ENCODE assay signal across 1 cellular context in the genomic region with DNA sequence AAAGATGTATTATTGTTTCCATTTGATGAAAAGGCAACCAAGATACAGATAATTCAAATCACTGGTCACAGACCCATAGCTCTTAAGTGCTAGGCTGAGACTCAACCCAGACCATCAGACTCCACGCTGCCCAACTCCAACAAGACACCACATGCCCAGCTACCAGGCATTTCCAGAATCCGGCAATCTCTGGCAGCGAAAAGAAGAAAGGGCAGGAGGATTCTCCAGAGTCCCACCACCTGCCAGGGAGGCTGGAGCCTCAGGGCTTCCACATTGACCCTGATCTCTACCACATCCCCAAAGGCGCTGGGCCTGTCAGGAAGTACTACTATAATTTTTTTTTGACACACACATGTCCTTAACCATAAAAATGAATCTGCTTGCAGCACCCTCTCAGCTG.
TF ChIP-seq lines count a peak whose summit lies in the region.

No MANE protein-coding gene starts in this region.

TF ChIP-seq in HepG2, 621 proteins besides CTCF, POLR2A, EP300 and RAD21 (continued from another document):
- TF ChIP-seq KAT8 (CRISPR knock-in tag; IDR thresholded peaks at IDR 0.05) (no peak), YEATS4 (CRISPR knock-in tag; IDR thresholded peaks at IDR 0.05; ENCODE audit: borderline replicate concordance) (no peak), ZBTB8A (CRISPR knock-in tag; IDR thresholded peaks at IDR 0.05; ENCODE audit: borderline replicate concordance, low read depth) (no peak), RBFOX2 (IDR thresholded peaks at IDR 0.05; ENCODE audit: low read depth, low read length) (no peak), SMAD1 (CRISPR knock-in tag; IDR thresholded peaks at IDR 0.05; ENCODE audit: borderline replicate concordance, low read depth) (no peak), BHLHE40 (IDR thresholded peaks at IDR 0.05; ENCODE audit: low read length) (no peak), ZNF460 (CRISPR knock-in tag; IDR thresholded peaks at IDR 0.05; ENCODE audit: borderline replicate concordance) (no peak), SRY (CRISPR knock-in tag; IDR thresholded peaks at IDR 0.05) (no peak), HOXA3 (CRISPR knock-in tag; IDR thresholded peaks at IDR 0.05) (no peak), NFE2L2 (IDR thresholded peaks at IDR 0.05; ENCODE audit: low read length) (no peak), DMAP1 (CRISPR knock-in tag; IDR thresholded peaks at IDR 0.05) (no peak)
- TF ChIP-seq, protein P1, sequence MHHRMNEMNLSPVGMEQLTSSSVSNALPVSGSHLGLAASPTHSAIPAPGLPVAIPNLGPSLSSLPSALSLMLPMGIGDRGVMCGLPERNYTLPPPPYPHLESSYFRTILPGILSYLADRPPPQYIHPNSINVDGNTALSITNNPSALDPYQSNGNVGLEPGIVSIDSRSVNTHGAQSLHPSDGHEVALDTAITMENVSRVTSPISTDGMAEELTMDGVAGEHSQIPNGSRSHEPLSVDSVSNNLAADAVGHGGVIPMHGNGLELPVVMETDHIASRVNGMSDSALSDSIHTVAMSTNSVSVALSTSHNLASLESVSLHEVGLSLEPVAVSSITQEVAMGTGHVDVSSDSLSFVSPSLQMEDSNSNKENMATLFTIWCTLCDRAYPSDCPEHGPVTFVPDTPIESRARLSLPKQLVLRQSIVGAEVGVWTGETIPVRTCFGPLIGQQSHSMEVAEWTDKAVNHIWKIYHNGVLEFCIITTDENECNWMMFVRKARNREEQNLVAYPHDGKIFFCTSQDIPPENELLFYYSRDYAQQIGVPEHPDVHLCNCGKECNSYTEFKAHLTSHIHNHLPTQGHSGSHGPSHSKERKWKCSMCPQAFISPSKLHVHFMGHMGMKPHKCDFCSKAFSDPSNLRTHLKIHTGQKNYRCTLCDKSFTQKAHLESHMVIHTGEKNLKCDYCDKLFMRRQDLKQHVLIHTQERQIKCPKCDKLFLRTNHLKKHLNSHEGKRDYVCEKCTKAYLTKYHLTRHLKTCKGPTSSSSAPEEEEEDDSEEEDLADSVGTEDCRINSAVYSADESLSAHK (CRISPR knock-in tag; IDR thresholded peaks at IDR 0.05; ENCODE audit: borderline replicate concordance), result no peak
- TF ChIP-seq, protein P2, sequence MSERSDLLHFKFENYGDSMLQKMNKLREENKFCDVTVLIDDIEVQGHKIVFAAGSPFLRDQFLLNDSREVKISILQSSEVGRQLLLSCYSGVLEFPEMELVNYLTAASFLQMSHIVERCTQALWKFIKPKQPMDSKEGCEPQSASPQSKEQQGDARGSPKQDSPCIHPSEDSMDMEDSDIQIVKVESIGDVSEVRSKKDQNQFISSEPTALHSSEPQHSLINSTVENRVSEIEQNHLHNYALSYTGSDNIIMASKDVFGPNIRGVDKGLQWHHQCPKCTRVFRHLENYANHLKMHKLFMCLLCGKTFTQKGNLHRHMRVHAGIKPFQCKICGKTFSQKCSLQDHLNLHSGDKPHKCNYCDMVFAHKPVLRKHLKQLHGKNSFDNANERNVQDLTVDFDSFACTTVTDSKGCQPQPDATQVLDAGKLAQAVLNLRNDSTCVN (CRISPR knock-in tag; IDR thresholded peaks at IDR 0.05; ENCODE audit: borderline replicate concordance), result no peak
- TF ChIP-seq, protein P3, sequence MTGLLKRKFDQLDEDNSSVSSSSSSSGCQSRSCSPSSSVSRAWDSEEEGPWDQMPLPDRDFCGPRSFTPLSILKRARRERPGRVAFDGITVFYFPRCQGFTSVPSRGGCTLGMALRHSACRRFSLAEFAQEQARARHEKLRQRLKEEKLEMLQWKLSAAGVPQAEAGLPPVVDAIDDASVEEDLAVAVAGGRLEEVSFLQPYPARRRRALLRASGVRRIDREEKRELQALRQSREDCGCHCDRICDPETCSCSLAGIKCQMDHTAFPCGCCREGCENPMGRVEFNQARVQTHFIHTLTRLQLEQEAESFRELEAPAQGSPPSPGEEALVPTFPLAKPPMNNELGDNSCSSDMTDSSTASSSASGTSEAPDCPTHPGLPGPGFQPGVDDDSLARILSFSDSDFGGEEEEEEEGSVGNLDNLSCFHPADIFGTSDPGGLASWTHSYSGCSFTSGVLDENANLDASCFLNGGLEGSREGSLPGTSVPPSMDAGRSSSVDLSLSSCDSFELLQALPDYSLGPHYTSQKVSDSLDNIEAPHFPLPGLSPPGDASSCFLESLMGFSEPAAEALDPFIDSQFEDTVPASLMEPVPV (CRISPR knock-in tag; IDR thresholded peaks at IDR 0.05), result no peak
- TF ChIP-seq, protein P4, sequence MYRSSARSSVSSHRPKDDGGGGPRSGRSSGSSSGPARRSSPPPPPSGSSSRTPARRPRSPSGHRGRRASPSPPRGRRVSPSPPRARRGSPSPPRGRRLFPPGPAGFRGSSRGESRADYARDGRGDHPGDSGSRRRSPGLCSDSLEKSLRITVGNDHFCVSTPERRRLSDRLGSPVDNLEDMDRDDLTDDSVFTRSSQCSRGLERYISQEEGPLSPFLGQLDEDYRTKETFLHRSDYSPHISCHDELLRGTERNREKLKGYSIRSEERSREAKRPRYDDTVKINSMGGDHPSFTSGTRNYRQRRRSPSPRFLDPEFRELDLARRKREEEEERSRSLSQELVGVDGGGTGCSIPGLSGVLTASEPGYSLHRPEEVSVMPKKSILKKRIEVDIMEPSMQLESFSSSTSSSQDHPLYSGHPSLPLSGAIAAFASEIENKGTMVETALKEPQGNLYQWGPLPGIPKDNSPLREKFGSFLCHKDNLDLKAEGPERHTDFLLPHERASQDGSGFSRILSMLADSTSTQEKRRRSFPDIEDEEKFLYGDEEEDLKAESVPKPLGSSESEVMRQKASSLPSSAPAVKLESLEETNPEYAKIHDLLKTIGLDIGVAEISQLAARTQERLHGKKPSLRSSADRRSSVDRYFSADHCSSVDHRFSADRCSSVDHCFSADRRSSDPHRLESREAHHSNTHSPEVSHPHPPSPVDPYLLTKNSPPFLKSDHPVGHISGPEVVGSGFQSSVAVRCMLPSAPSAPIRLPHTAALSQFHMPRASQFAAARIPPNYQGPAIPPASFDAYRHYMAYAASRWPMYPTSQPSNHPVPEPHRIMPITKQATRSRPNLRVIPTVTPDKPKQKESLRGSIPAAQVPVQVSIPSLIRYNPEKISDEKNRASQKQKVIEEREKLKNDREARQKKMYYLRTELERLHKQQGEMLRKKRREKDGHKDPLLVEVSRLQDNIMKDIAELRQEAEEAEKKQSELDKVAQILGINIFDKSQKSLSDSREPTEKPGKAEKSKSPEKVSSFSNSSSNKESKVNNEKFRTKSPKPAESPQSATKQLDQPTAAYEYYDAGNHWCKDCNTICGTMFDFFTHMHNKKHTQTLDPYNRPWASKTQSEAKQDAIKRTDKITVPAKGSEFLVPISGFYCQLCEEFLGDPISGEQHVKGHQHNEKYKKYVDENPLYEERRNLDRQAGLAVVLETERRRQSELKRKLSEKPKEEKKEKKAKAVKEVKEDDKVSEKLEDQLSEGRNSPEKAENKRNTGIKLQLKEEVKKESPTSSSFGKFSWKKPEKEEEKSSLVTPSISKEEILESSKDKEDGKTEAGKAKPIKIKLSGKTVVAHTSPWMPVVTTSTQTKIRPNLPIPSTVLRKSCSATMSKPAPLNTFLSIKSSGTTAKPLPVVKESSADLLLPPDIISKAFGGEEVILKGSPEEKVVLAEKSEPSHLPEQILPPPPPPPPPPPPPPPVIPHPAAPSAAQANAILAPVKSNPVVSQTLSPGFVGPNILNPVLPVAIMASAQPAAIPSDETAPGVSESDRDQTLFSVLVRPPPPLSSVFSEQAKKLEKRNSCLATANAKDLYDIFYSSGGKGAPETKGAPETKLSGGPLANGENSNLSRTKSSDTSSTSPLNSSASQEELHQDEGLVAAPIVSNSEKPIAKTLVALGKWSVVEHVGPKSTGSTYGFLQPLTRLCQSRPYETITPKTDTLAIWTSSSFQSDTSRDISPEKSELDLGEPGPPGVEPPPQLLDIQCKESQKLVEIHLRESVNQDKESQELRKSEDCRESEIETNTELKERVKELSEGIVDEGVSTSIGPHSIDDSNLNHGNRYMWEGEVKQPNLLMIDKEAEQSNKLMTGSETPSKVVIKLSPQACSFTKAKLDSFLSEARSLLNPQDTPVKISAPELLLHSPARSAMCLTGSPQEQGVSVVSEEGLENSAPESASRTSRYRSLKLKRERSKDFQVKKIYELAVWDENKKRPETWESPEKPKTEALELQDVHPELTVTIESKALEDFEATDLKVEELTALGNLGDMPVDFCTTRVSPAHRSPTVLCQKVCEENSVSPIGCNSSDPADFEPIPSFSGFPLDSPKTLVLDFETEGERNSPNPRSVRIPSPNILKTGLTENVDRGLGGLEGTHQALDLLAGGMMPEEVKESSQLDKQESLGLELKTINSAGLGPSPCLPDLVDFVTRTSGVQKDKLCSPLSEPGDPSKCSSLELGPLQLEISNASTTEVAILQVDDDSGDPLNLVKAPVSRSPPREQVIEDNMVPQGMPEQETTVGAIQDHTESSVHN (CRISPR knock-in tag; IDR thresholded peaks at IDR 0.05), result no peak
